ENCODE assay signal across 8 cellular contexts in genomic region chr2:221554769-221555510, GRCh38. TPM values are rescaled to one million over a fixed set of nuclear protein-coding genes. Genes with fewer than 3 reads are reported as not detected.
DNase-seq lines count a peak whose midpoint lies in the region; ATAC-seq and TF ChIP-seq lines count a peak whose summit lies in the region.

No MANE protein-coding gene starts in this region.

- DNase-seq in CD4-positive, CD25-positive, alpha-beta regulatory T cell: peak in 1 of 3 donors; percentile 32
- peak; percentile 6 for DNase-seq in brain microvascular endothelial cell
- no peak for DNase-seq in Ammon's horn (ENCODE audit: low spot score)
- DNase-seq in kidney glomerular epithelial cell (lab: John Stamatoyannopoulos, UW): no peak
- no peak for DNase-seq in dorsolateral prefrontal cortex

- peak overlapping the region; percentile 58 for H3K4me3 ChIP-seq in CD4-positive, CD25-positive, alpha-beta regulatory T cell (ENCODE audit: low read depth, low read length)
- no peak overlapping the region for H3K4me3 ChIP-seq in brain microvascular endothelial cell (ENCODE audit: low read depth, low read length)
- peak overlapping the region in 11 of 59 donors; percentile 1 to 20 (median 9) for H3K4me3 ChIP-seq in dorsolateral prefrontal cortex

- H3K27me3 Mint-ChIP-seq in CD4-positive, CD25-positive, alpha-beta regulatory T cell: no peaks in the 10 kb centered on the region
- H3K27me3 Mint-ChIP-seq in stimulated activated naive CD8-positive, alpha-beta T cell treated with anti-CD3 and anti-CD28 coated beads, Interleukin-15, Interleukin-2, amounts not matched to agents 100 ng/mL and 50 ng/mL, for 24 hours: no peaks in the 10 kb centered on the region

- H3K27me3 ChIP-seq in CD4-positive, CD25-positive, alpha-beta regulatory T cell (ENCODE audit: control insufficient read depth, insufficient read depth, low read length): no peaks in the 10 kb centered on the region
- no peaks in the 10 kb centered on the region for H3K27me3 ChIP-seq in brain microvascular endothelial cell (replicated peaks)
- H3K27me3 ChIP-seq in dorsolateral prefrontal cortex: no peaks in the 10 kb centered on the region

- TF ChIP-seq CTCF in brain microvascular endothelial cell (IDR thresholded peaks at IDR 0.05; ENCODE audit: low read depth, low read length, missing control alignments): no peak
- no peak for TF ChIP-seq CTCF in dorsolateral prefrontal cortex (IDR thresholded peaks at IDR 0.05 in 54 of 56, conservative IDR thresholded peaks at IDR 0.05 in 2 of 56; ENCODE audit: low read depth in 1 of 56, partially characterized antibody in 56 of 56)

- peak overlapping the region; percentile 75 to 81 (median 76) for H3K27ac Mint-ChIP-seq in CD4-positive, CD25-positive, alpha-beta regulatory T cell
- H3K27ac Mint-ChIP-seq in stimulated activated naive CD8-positive, alpha-beta T cell treated with anti-CD3 and anti-CD28 coated beads, Interleukin-15, Interleukin-2, amounts not matched to agents 100 ng/mL and 50 ng/mL, for 24 hours: peak overlapping the region; percentile 72

- peaks cover 5 to 26% (median 21%) of the 10 kb centered on the region in 4 donors for H3K4me1 Mint-ChIP-seq in CD4-positive, CD25-positive, alpha-beta regulatory T cell
- H3K4me1 Mint-ChIP-seq in stimulated activated naive CD8-positive, alpha-beta T cell treated with anti-CD3 and anti-CD28 coated beads, Interleukin-15, Interleukin-2, amounts not matched to agents 100 ng/mL and 50 ng/mL, for 24 hours (ENCODE audit: low read depth): peaks cover 20% of the 10 kb centered on the region

- H3K9me3 ChIP-seq in CD4-positive, CD25-positive, alpha-beta regulatory T cell (ENCODE audit: control insufficient read depth in 2 of 2, low read length in 2 of 2): no peaks in the 10 kb centered on the region

- in situ Hi-C loops in brain microvascular endothelial cell (cut with HindIII; ENCODE audit: low pct_ligation_motif_present, low sequenced_read_pairs): no loop called here

- H3K4me1 ChIP-seq in CD4-positive, CD25-positive, alpha-beta regulatory T cell (ENCODE audit: control insufficient read depth, insufficient read depth, low read length, poor library complexity, severe bottlenecking): peaks cover 3% of the 10 kb centered on the region

- no peak overlapping the region for H3K27ac ChIP-seq in CD4-positive, CD25-positive, alpha-beta regulatory T cell (ENCODE audit: insufficient read depth, low read length, poor library complexity, severe bottlenecking)
- H3K27ac ChIP-seq in brain microvascular endothelial cell: no peak overlapping the region
- peak overlapping the region in 4 of 59 donors; percentile 31 to 55 (median 43) for H3K27ac ChIP-seq in dorsolateral prefrontal cortex

- ATAC-seq in CD4-positive, CD25-positive, alpha-beta regulatory T cell (ENCODE audit: low read depth in 2 of 2): peak; percentile 53 to 73
- ATAC-seq in GM19025 (IDR thresholded peaks at IDR 0.05; ENCODE audit: low read depth, unreplicated experiment): peak; percentile 95
- peak; percentile 91 for ATAC-seq in HG03060 (IDR thresholded peaks at IDR 0.05; ENCODE audit: low read depth, unreplicated experiment)

- no peaks in the 10 kb centered on the region for H3K36me3 Mint-ChIP-seq in CD4-positive, CD25-positive, alpha-beta regulatory T cell
- no peaks in the 10 kb centered on the region for H3K36me3 Mint-ChIP-seq in stimulated activated naive CD8-positive, alpha-beta T cell treated with anti-CD3 and anti-CD28 coated beads, Interleukin-15, Interleukin-2, amounts not matched to agents 100 ng/mL and 50 ng/mL, for 24 hours (ENCODE audit: low read depth)

- intact Hi-C loops in dorsolateral prefrontal cortex (cut with DNase I): no loop called here

- H3K36me3 ChIP-seq in CD4-positive, CD25-positive, alpha-beta regulatory T cell (ENCODE audit: control insufficient read depth, insufficient read depth, low read length): no peaks in the 10 kb centered on the region
- H3K36me3 ChIP-seq in brain microvascular endothelial cell (replicated peaks): no peaks in the 10 kb centered on the region

- H3K9me3 Mint-ChIP-seq in CD4-positive, CD25-positive, alpha-beta regulatory T cell: no peaks in the 10 kb centered on the region
- no peaks in the 10 kb centered on the region for H3K9me3 Mint-ChIP-seq in stimulated activated naive CD8-positive, alpha-beta T cell treated with anti-CD3 and anti-CD28 coated beads, Interleukin-15, Interleukin-2, amounts not matched to agents 100 ng/mL and 50 ng/mL, for 24 hours

- H3K4me3 Mint-ChIP-seq in CD4-positive, CD25-positive, alpha-beta regulatory T cell: peak overlapping the region in 2 of 4 donors; percentile 47 to 73
- peak overlapping the region; percentile 26 for H3K4me3 Mint-ChIP-seq in stimulated activated naive CD8-positive, alpha-beta T cell treated with anti-CD3 and anti-CD28 coated beads, Interleukin-15, Interleukin-2, amounts not matched to agents 100 ng/mL and 50 ng/mL, for 24 hours

RNA-seq across cellular contexts. Expression of gene EPHA4, which starts 17.2 kb away (rescaled TPM):
- total RNA-seq in CD4-positive, CD25-positive, alpha-beta regulatory T cell: 23.5 TPM
- polyA plus RNA-seq in CD4-positive, CD25-positive, alpha-beta regulatory T cell: 10 to 100 TPM in 3 of 4 donors, 1 to 10 TPM in 1; 7.1 to 17.3 (median 12.0) TPM
- total RNA-seq in dorsolateral prefrontal cortex: 100 to 1,000 TPM in 117 of 120 experiments, 10 to 100 TPM in 3; 61.1 to 341 (median 199) TPM
